In the genomic region with DNA sequence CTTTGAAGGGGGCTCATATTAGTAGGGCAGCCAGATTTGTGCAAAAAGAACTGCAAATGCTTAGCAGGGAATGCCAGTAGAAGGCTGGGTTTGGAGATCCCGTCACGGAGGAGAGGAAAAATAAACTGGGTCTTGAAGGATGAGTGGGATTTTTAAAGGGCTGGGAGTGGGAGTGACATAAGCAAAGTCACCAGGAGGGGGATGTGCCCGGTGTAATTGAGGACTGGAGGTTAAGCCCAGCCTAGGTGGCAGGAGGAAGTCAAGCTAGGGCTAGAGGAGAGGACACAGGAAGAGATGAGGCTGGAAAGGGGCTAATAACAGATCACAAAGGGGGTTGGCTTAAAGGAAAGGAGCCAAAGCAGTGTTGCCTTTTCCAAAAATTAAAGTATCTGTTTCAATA, we compare ENCODE assay signal across 2 cellular contexts.
TF ChIP-seq lines count a peak whose summit lies in the region.

No MANE protein-coding gene starts in this region.

TF ChIP-seq in HepG2, 621 proteins besides CTCF, POLR2A, EP300 and RAD21:
- TF ChIP-seq ZNF678 (CRISPR knock-in tag; IDR thresholded peaks at IDR 0.05) (no peak), RNF2 (conservative IDR thresholded peaks at IDR 0.05; ENCODE audit: low read depth) (no peak), ARHGAP35 (CRISPR knock-in tag; IDR thresholded peaks at IDR 0.05; ENCODE audit: borderline replicate concordance) (no peak), ZBTB20 (CRISPR knock-in tag; IDR thresholded peaks at IDR 0.05; ENCODE audit: borderline replicate concordance, low read depth) (no peak), HOXA5 (CRISPR knock-in tag; IDR thresholded peaks at IDR 0.05) (no peak), ZNF737 (CRISPR knock-in tag; IDR thresholded peaks at IDR 0.05; ENCODE audit: borderline replicate concordance) (no peak), SP2 (CRISPR knock-in tag; IDR thresholded peaks at IDR 0.05) (no peak), FLYWCH1 (CRISPR knock-in tag; IDR thresholded peaks at IDR 0.05) (no peak), ZNF296 (CRISPR knock-in tag; conservative IDR thresholded peaks at IDR 0.05) (no peak), TEAD2 (CRISPR knock-in tag; IDR thresholded peaks at IDR 0.05) (no peak), THAP11 (CRISPR knock-in tag; IDR thresholded peaks at IDR 0.05) (no peak), CEBPG (CRISPR knock-in tag; IDR thresholded peaks at IDR 0.05) (no peak), ZNF343 (CRISPR knock-in tag; IDR thresholded peaks at IDR 0.05) (no peak), IRX3 (CRISPR knock-in tag; IDR thresholded peaks at IDR 0.05; ENCODE audit: borderline replicate concordance, low read depth) (no peak)
- TF ChIP-seq, protein P1, sequence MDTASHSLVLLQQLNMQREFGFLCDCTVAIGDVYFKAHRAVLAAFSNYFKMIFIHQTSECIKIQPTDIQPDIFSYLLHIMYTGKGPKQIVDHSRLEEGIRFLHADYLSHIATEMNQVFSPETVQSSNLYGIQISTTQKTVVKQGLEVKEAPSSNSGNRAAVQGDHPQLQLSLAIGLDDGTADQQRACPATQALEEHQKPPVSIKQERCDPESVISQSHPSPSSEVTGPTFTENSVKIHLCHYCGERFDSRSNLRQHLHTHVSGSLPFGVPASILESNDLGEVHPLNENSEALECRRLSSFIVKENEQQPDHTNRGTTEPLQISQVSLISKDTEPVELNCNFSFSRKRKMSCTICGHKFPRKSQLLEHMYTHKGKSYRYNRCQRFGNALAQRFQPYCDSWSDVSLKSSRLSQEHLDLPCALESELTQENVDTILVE (CRISPR knock-in tag; IDR thresholded peaks at IDR 0.05): no peak
- TF ChIP-seq, protein P2, sequence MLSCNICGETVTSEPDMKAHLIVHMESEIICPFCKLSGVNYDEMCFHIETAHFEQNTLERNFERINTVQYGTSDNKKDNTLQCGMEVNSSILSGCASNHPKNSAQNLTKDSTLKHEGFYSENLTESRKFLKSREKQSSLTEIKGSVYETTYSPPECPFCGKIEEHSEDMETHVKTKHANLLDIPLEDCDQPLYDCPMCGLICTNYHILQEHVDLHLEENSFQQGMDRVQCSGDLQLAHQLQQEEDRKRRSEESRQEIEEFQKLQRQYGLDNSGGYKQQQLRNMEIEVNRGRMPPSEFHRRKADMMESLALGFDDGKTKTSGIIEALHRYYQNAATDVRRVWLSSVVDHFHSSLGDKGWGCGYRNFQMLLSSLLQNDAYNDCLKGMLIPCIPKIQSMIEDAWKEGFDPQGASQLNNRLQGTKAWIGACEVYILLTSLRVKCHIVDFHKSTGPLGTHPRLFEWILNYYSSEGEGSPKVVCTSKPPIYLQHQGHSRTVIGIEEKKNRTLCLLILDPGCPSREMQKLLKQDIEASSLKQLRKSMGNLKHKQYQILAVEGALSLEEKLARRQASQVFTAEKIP (CRISPR knock-in tag; IDR thresholded peaks at IDR 0.05; ENCODE audit: borderline replicate concordance): no peak
- TF ChIP-seq, protein P3, sequence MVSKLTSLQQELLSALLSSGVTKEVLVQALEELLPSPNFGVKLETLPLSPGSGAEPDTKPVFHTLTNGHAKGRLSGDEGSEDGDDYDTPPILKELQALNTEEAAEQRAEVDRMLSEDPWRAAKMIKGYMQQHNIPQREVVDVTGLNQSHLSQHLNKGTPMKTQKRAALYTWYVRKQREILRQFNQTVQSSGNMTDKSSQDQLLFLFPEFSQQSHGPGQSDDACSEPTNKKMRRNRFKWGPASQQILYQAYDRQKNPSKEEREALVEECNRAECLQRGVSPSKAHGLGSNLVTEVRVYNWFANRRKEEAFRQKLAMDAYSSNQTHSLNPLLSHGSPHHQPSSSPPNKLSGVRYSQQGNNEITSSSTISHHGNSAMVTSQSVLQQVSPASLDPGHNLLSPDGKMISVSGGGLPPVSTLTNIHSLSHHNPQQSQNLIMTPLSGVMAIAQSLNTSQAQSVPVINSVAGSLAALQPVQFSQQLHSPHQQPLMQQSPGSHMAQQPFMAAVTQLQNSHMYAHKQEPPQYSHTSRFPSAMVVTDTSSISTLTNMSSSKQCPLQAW (CRISPR knock-in tag; IDR thresholded peaks at IDR 0.05): no peak
- TF ChIP-seq, protein P4, sequence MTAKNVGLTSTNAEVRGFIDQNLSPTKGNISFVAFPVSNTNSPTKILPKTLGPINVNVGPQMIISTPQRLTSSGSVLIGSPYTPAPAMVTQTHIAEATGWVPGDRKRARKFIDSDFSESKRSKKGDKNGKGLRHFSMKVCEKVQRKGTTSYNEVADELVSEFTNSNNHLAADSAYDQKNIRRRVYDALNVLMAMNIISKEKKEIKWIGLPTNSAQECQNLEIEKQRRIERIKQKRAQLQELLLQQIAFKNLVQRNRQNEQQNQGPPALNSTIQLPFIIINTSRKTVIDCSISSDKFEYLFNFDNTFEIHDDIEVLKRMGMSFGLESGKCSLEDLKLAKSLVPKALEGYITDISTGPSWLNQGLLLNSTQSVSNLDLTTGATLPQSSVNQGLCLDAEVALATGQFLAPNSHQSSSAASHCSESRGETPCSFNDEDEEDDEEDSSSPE (CRISPR knock-in tag; IDR thresholded peaks at IDR 0.05): no peak

TF ChIP-seq in HEK293, 187 proteins besides CTCF, POLR2A, EP300 and RAD21:
- no peak for TF ChIP-seq ZNF624 (tag by site-specific recombination; IDR thresholded peaks at IDR 0.05)
- TF ChIP-seq EGR2 (tag by site-specific recombination; IDR thresholded peaks at IDR 0.05; ENCODE audit: low read depth): peak; percentile 67
TF ChIP-seq in HEK293: peak in this region for 1.
